In the genomic region with DNA sequence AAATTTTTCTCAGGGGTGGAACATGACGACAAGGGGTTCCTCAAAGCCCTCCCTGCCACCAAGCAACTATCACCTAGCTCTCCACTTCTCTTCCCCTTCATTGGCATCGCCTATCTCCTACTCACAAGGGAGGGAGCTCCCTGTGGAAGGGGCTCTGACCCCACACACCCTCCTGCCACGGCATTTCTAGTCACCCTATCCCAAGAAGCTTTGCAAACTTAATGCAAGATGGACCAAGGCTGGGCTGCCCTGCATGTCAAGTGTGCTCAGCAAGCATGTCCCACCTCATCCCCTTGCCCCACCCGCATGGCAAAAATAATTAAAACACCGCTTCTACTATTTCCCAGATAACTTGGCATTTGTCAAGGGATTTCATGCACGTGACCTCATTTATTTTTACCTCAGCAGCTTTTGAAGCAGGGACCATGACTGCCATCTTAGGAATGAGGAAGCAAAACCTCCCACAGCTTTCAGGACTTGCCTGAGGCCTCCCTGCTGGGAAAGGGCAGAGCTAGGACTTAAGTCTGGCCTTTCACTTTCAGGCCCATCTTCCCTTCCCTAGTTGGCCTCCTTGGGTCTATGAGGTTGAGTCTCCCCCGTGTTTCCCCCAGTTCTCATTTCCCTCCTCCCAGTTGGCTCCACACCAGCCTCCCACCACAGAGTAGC, we compare ENCODE assay signal across 10 cellular contexts.
DNase-seq lines count a peak whose midpoint lies in the region; ATAC-seq, FAIRE-seq and TF ChIP-seq lines count a peak whose summit lies in the region.
"Had no signal": no experiment of that assay in that cellular context is flagged by ENCODE, and none has a peak within 500 bp of the region (broad histone marks: within the 10 kb centered on the region; RNA-seq: fewer than 3 reads in every experiment).

No MANE protein-coding gene starts in this region.

- no peak overlapping the region for H3K18ac ChIP-seq in H9 (ENCODE audit: insufficient read length, low read depth, low read length)

- H3K79me2 ChIP-seq in GM12878 (ENCODE audit: control insufficient read depth, insufficient read depth, low read length) (no peaks in the 10 kb centered on the region), H9 (ENCODE audit: insufficient read depth, low read length) (no peaks in the 10 kb centered on the region)

- intact Hi-C loops in GM12878 (cut with micrococcal nuclease; ENCODE audit: unreplicated experiment) (no loop called here), lower lobe of right lung (cut with DNase I) (no loop called here)

- in situ Hi-C loops in GM12878 (cut with MboI), result no loop called here

- no peak overlapping the region for H2BK20ac ChIP-seq in H9 (ENCODE audit: low read depth, low read length, poor library complexity, severe bottlenecking)

- SMC1A ChIA-PET in GM12878 (lab: Charles Lee; ENCODE audit: uncharacterized antibody, unreplicated experiment), result interaction anchor here (0.8 to 1.5 kb wide), 2 partner anchors 15 to 149 kb away, joined by 3 to 4 read pairs; no protein-coding TSS in a partner anchor

- TF ChIP-seq CTCF in GM12878 (IDR thresholded peaks at IDR 0.05 in 2 of 3, conservative IDR thresholded peaks at IDR 0.05 in 1 of 3; ENCODE audit: control insufficient read depth in 2 of 3, extremely low read depth in 1 of 3, insufficient read depth in 1 of 3, low read depth in 3 of 3, low read length in 3 of 3), result no peak
- no peak for TF ChIP-seq CTCF in lower lobe of right lung (IDR thresholded peaks at IDR 0.05)
- TF ChIP-seq CTCF in H9 (conservative IDR thresholded peaks at IDR 0.05), result no peak

- no peaks in the 10 kb centered on the region for H3K9me3 Mint-ChIP-seq in H9

- no peak overlapping the region for H2BK120ac ChIP-seq in H9 (ENCODE audit: low read depth, low read length, poor library complexity, severe bottlenecking)

- no peak overlapping the region for H2BK5ac ChIP-seq in H9 (ENCODE audit: insufficient read length, low read length)

- H3K4me1 ChIP-seq in GM12878 (ENCODE audit: control insufficient read depth, insufficient read depth, low read length) (peaks cover 6% of the 10 kb centered on the region), lower lobe of right lung (peaks cover 8% of the 10 kb centered on the region), H9 (ENCODE audit: insufficient read depth, low read length) (no peaks in the 10 kb centered on the region)

- no peak for TF ChIP-seq POLR2A in GM12878 (IDR thresholded peaks at IDR 0.05; ENCODE audit: low read depth, low read length)
- TF ChIP-seq POLR2A in GM18505 (IDR thresholded peaks at IDR 0.05; ENCODE audit: borderline replicate concordance, extremely low read depth, insufficient read depth, insufficient read length), result no peak

- POLR2A ChIA-PET in GM12878 (lab: Charles Lee), result no interaction called here

- H3K23me2 ChIP-seq in H9 (ENCODE audit: insufficient read length, low read depth, low read length, poor library complexity, severe bottlenecking), result no peaks in the 10 kb centered on the region

- H2AFZ ChIP-seq in GM12878 (ENCODE audit: control insufficient read depth, low read depth, low read length), result no peak overlapping the region
- no peak overlapping the region for H2AFZ ChIP-seq in H9 (ENCODE audit: low read length)

- H3K4me2 ChIP-seq in GM12878 (ENCODE audit: control insufficient read depth, insufficient read depth), result no peak overlapping the region
- H3K4me2 ChIP-seq in H9 (ENCODE audit: insufficient read depth, insufficient read length, low read length), result no peak overlapping the region

- H3K27me3 Mint-ChIP-seq in H9 (ENCODE audit: low read depth), result no peaks in the 10 kb centered on the region

- no peak overlapping the region for H4K91ac ChIP-seq in H9 (ENCODE audit: insufficient read length, low read depth, low read length)

- H3K4me3 Mint-ChIP-seq in H9, result no peak overlapping the region

- H3K9me3 ChIP-seq in GM12878 (replicated peaks; ENCODE audit: control insufficient read depth, insufficient read depth, low read length) (no peaks in the 10 kb centered on the region), lower lobe of right lung (no peaks in the 10 kb centered on the region), H9 (ENCODE audit: control insufficient read depth, low read depth, low read length) (no peaks in the 10 kb centered on the region)

- no peaks in the 10 kb centered on the region for H3K79me1 ChIP-seq in H9 (ENCODE audit: insufficient read depth, low read depth, low read length, poor library complexity, severe bottlenecking)

- DNase-seq in AG08395 (ENCODE audit: low spot score) (peak; percentile 85), LoVo (ENCODE audit: low spot score) (peak; percentile 83), GM12878 (ENCODE audit: low read depth, low spot score) (no peak), lower lobe of right lung (no peak), H9 (no peak)
- DNase-seq: occipital lobe had no signal

- no peak for TF ChIP-seq EP300 in GM12878 (IDR thresholded peaks at IDR 0.05; ENCODE audit: borderline replicate concordance in 1 of 2, control insufficient read depth in 1 of 2, low read depth in 2 of 2, low read length in 2 of 2)

- no peak overlapping the region for H3K4me3 ChIP-seq in GM12878
- no peak overlapping the region for H3K4me3 ChIP-seq in lower lobe of right lung

- H4K8ac ChIP-seq in H9 (replicated peaks; ENCODE audit: insufficient read length, low read depth, low read length), result no peak overlapping the region

- ATAC-seq in GM12878 (peak; percentile 54; the same call in 2 of the 3 replicates), lower lobe of right lung (peak; percentile 76 to 80), GM18873 (IDR thresholded peaks at IDR 0.05; ENCODE audit: low FRiP score, unreplicated experiment) (no peak), GM21576 (IDR thresholded peaks at IDR 0.05; ENCODE audit: unreplicated experiment) (no peak), GM18505 (IDR thresholded peaks at IDR 0.05; ENCODE audit: unreplicated experiment) (no peak)
- ATAC-seq: HepG2 had no signal

- H2BK15ac ChIP-seq in H9 (ENCODE audit: low read depth, low read length), result no peak overlapping the region

- no peak overlapping the region for H3K23ac ChIP-seq in H9 (ENCODE audit: insufficient read length, low read depth, low read length)

- RAD21 ChIA-PET in GM12878 (lab: Charles Lee; ENCODE audit: unreplicated experiment), result no interaction called here

- no peak overlapping the region for H3K27ac ChIP-seq in GM12878 (ENCODE audit: control insufficient read depth, insufficient read depth)
- no peak overlapping the region for H3K27ac ChIP-seq in lower lobe of right lung
- H3K27ac ChIP-seq in H9 (ENCODE audit: insufficient read length, low read depth, low read length), result no peak overlapping the region

- H3K27me3 ChIP-seq in GM12878 (replicated peaks in 1 of 2; ENCODE audit: control insufficient read depth in 2 of 2, insufficient read depth in 2 of 2, low read length in 1 of 2) (no peaks in the 10 kb centered on the region; a peak in 1 of 4 replicates), lower lobe of right lung (ENCODE audit: low read depth) (no peaks in the 10 kb centered on the region), H9 (ENCODE audit: insufficient read depth, low read length) (no peaks in the 10 kb centered on the region)

- BruUV-seq in GM12878 (replicated peaks; lab: Mats Ljungman, UMichigan), result no TSS peak

- H3K4me1 Mint-ChIP-seq in H9, result peaks cover 0 to 2% of the 10 kb centered on the region in 2 experiments; a peak in 1 of 4 replicates

- no peak overlapping the region for H3K56ac ChIP-seq in H9 (ENCODE audit: insufficient read length, low read depth, low read length)

- FAIRE-seq in GM12878 (lab: Jason Lieb, UNC), result no peak
- FAIRE-seq: HepG2 had no signal

- H2BK12ac ChIP-seq in H9 (ENCODE audit: insufficient read length, low read depth, low read length), result no peak overlapping the region

- no peak overlapping the region; the same call in 1 of the 2 replicates for H3K14ac ChIP-seq in H9 (ENCODE audit: insufficient read depth, low read length)

- H3K9ac ChIP-seq in GM12878 (ENCODE audit: control insufficient read depth, insufficient read depth, low read length) (no peak overlapping the region), H9 (ENCODE audit: extremely low read depth, insufficient read length, low read length) (no peak overlapping the region)

- H3K4ac ChIP-seq in H9 (ENCODE audit: low read depth, low read length), result no peak overlapping the region

- H3T11ph ChIP-seq in H9 (ENCODE audit: low read length), result no peak overlapping the region

- H3K27ac Mint-ChIP-seq in H9, result peak overlapping the region in 1 of 3 experiments; percentile 75; a peak in 1 of 7 replicates

- H2AK5ac ChIP-seq in H9 (ENCODE audit: insufficient read length, low read length), result no peak overlapping the region

- CTCF ChIA-PET in GM12878 (lab: Yijun Ruan, JAX), result interaction anchor here (0.6 to 3.4 kb wide), 3 partner anchors 9 to 533 kb away, joined by 3 to 18 read pairs (median 3); no protein-coding TSS in a partner anchor

- H4K20me1 ChIP-seq in GM12878 (ENCODE audit: control insufficient read depth, insufficient read depth), result no peaks in the 10 kb centered on the region
- no peaks in the 10 kb centered on the region for H4K20me1 ChIP-seq in H9 (ENCODE audit: control insufficient read depth, insufficient read depth, insufficient read length)

- H3K36me3 Mint-ChIP-seq in H9 (ENCODE audit: insufficient read depth in 1 of 3, low read depth in 3 of 3), result no peaks in the 10 kb centered on the region; a peak in 2 of 7 replicates

- WGBS in GM12878 (ENCODE audit: insufficient coverage, insufficient replicate concordance, low lambda C conversion rate, missing lambda C conversion rate), result 32% methylated on average over 7 of the region's 7 CpGs
- no CpG with 5 or more reads among the region's 7 CpGs for WGBS in H9 (ENCODE audit: extremely low coverage, insufficient read length, low lambda C conversion rate)

- no peak for TF ChIP-seq RAD21 in GM12878 (IDR thresholded peaks at IDR 0.05; ENCODE audit: insufficient read depth, low read depth, low read length)

- no peak overlapping the region for H4K5ac ChIP-seq in H9 (ENCODE audit: insufficient read length, low read depth, low read length)

- H3K36me3 ChIP-seq in GM12878 (ENCODE audit: control insufficient read depth in 2 of 2, insufficient read depth in 2 of 2, low read length in 1 of 2) (no peaks in the 10 kb centered on the region), lower lobe of right lung (no peaks in the 10 kb centered on the region)

Comparison
In these comparisons a context has a peak if more than half of its experiments do, and no peak if none do; other contexts are left out.
1. DNase-seq: peak in AG08395 (single experiment) and LoVo (single experiment); none in GM12878 (single experiment), lower lobe of right lung (single experiment) and H9 (single experiment).
2. ATAC-seq: peak in GM12878 (single experiment) and lower lobe of right lung (2 of 2); none in GM18873 (single experiment), GM21576 (single experiment) and GM18505 (single experiment).